1 cellular context compared by ENCODE assay signal in genomic region chr13:72431981-72432617, GRCh38.
TF ChIP-seq lines count a peak whose summit lies in the region.

No MANE protein-coding gene starts in this region.

TF ChIP-seq in H1, 55 proteins besides CTCF, POLR2A, EP300 and RAD21:
- no peak for TF ChIP-seq JUND (IDR thresholded peaks at IDR 0.05; ENCODE audit: low read length)
- no peak for TF ChIP-seq CREB1 (IDR thresholded peaks at IDR 0.05)
- TF ChIP-seq SIRT6 (IDR thresholded peaks at IDR 0.05; ENCODE audit: low read length), result no peak
- TF ChIP-seq POLR2AphosphoS5 (IDR thresholded peaks at IDR 0.05; ENCODE audit: low read depth, low read length), result no peak
- TF ChIP-seq ATF2 (IDR thresholded peaks at IDR 0.05; ENCODE audit: low read length), result peak; percentile 17; the same call in 1 of the 2 replicates
- no peak for TF ChIP-seq TCF12 (IDR thresholded peaks at IDR 0.05; ENCODE audit: low read depth, low read length)
- no peak for TF ChIP-seq ATF3 (IDR thresholded peaks at IDR 0.05; ENCODE audit: insufficient read depth, low read depth, low read length)
- no peak for TF ChIP-seq YY1 (IDR thresholded peaks at IDR 0.05; ENCODE audit: low read depth, low read length)
- TF ChIP-seq RNF2 (IDR thresholded peaks at IDR 0.05; ENCODE audit: borderline replicate concordance, low read depth, low read length, missing control alignments, poor library complexity, severe bottlenecking), result no peak
- TF ChIP-seq CHD7 (IDR thresholded peaks at IDR 0.05; ENCODE audit: insufficient replicate concordance, low read length), result no peak
- TF ChIP-seq CEBPB (IDR thresholded peaks at IDR 0.05; ENCODE audit: low read depth, low read length), result peak; percentile 59
- TF ChIP-seq ZNF274 (IDR thresholded peaks at IDR 0.05; ENCODE audit: borderline replicate concordance, extremely low read depth, low read length), result no peak
- TF ChIP-seq EZH2 (IDR thresholded peaks at IDR 0.05; ENCODE audit: low read depth, low read length, severe bottlenecking), result no peak
- no peak for TF ChIP-seq ASH2L (IDR thresholded peaks at IDR 0.05; ENCODE audit: low read length)
